Comparison of ENCODE assay signal across 1 cellular context in genomic region chr17:78144146-78144719, GRCh38.
TF ChIP-seq lines count a peak whose summit lies in the region.

No MANE protein-coding gene starts in this region.

TF ChIP-seq in HepG2, 621 proteins besides CTCF, POLR2A, EP300 and RAD21 (continued from another document and continues in another):
- TF ChIP-seq ZNF251 (CRISPR knock-in tag; IDR thresholded peaks at IDR 0.05) (no peak), ZNF746 (CRISPR knock-in tag; IDR thresholded peaks at IDR 0.05) (no peak), MXI1 (IDR thresholded peaks at IDR 0.05; ENCODE audit: borderline replicate concordance, low read depth, low read length) (peak; percentile 20; the same call in 1 of the 3 replicates), MIER2 (CRISPR knock-in tag; IDR thresholded peaks at IDR 0.05) (no peak), ZBTB25 (CRISPR knock-in tag; IDR thresholded peaks at IDR 0.05) (no peak), ATF6 (CRISPR knock-in tag; conservative IDR thresholded peaks at IDR 0.05) (no peak), TRIM22 (IDR thresholded peaks at IDR 0.05) (no peak), KDM4B (CRISPR knock-in tag; IDR thresholded peaks at IDR 0.05) (no peak), TEF (CRISPR knock-in tag; IDR thresholded peaks at IDR 0.05) (no peak), ZNF589 (CRISPR knock-in tag; conservative IDR thresholded peaks at IDR 0.05) (no peak), ZNF570 (CRISPR knock-in tag; IDR thresholded peaks at IDR 0.05; ENCODE audit: borderline replicate concordance) (no peak), ZNF629 (CRISPR knock-in tag; conservative IDR thresholded peaks at IDR 0.05) (no peak), ZNF282 (IDR thresholded peaks at IDR 0.05; ENCODE audit: partially characterized antibody) (no peak), FOXM1 (CRISPR knock-in tag; IDR thresholded peaks at IDR 0.05) (no peak), TMF1 (CRISPR knock-in tag; IDR thresholded peaks at IDR 0.05; ENCODE audit: low read depth) (0 out of 2 replicates have a peak, but pooled peaks have one; percentile 11), ZNF30 (CRISPR knock-in tag; IDR thresholded peaks at IDR 0.05) (no peak), ZMYM2 (CRISPR knock-in tag; IDR thresholded peaks at IDR 0.05) (no peak), ZNF20 (CRISPR knock-in tag; IDR thresholded peaks at IDR 0.05) (no peak), ZNF431 (CRISPR knock-in tag; IDR thresholded peaks at IDR 0.05; ENCODE audit: borderline replicate concordance, low read depth) (no peak), MEIS2 (CRISPR knock-in tag; IDR thresholded peaks at IDR 0.05) (no peak), ZNF605 (CRISPR knock-in tag; IDR thresholded peaks at IDR 0.05) (peak; percentile 59; the same call in 1 of the 2 replicates), MYPOP (CRISPR knock-in tag; IDR thresholded peaks at IDR 0.05) (no peak), HCFC1 (IDR thresholded peaks at IDR 0.05; ENCODE audit: low read depth, low read length) (no peak), FOXJ3 (CRISPR knock-in tag; IDR thresholded peaks at IDR 0.05; ENCODE audit: borderline replicate concordance) (no peak), ZNF441 (CRISPR knock-in tag; IDR thresholded peaks at IDR 0.05; ENCODE audit: borderline replicate concordance) (no peak), ARNTL (CRISPR knock-in tag; IDR thresholded peaks at IDR 0.05) (no peak), ZNF768 (CRISPR knock-in tag; IDR thresholded peaks at IDR 0.05) (peak; percentile 93), ZNF883 (CRISPR knock-in tag; IDR thresholded peaks at IDR 0.05; ENCODE audit: not compliant biosample characterization) (no peak), ZBED4 (CRISPR knock-in tag; IDR thresholded peaks at IDR 0.05; ENCODE audit: borderline replicate concordance) (no peak), NR3C1 (CRISPR knock-in tag; IDR thresholded peaks at IDR 0.05) (no peak), HNF1A (IDR thresholded peaks at IDR 0.05; ENCODE audit: low read depth) (no peak), HNF1A (CRISPR knock-in tag; IDR thresholded peaks at IDR 0.05; ENCODE audit: borderline replicate concordance) (no peak), ZNF484 (CRISPR knock-in tag; IDR thresholded peaks at IDR 0.05; ENCODE audit: borderline replicate concordance, low read depth) (no peak), POLR2AphosphoS2 (IDR thresholded peaks at IDR 0.05; ENCODE audit: low read depth, low read length) (no peak), MZF1 (CRISPR knock-in tag; IDR thresholded peaks at IDR 0.05; ENCODE audit: borderline replicate concordance) (no peak), STAT5B (CRISPR knock-in tag; IDR thresholded peaks at IDR 0.05) (no peak), ZBTB46 (CRISPR knock-in tag; IDR thresholded peaks at IDR 0.05; ENCODE audit: borderline replicate concordance) (no peak), ZNF619 (CRISPR knock-in tag; IDR thresholded peaks at IDR 0.05) (no peak), SNRNP70 (IDR thresholded peaks at IDR 0.05; ENCODE audit: low read depth, low read length) (no peak), TGIF2 (CRISPR knock-in tag; IDR thresholded peaks at IDR 0.05) (0 out of 2 replicates have a peak, but pooled peaks have one; percentile 19), ZNF580 (CRISPR knock-in tag; IDR thresholded peaks at IDR 0.05; ENCODE audit: borderline replicate concordance, low read depth) (no peak), RBM39 (IDR thresholded peaks at IDR 0.05; ENCODE audit: low read depth, low read length, poor library complexity, severe bottlenecking) (no peak), ZNF639 (CRISPR knock-in tag; conservative IDR thresholded peaks at IDR 0.05) (no peak), ZNF205 (CRISPR knock-in tag; IDR thresholded peaks at IDR 0.05) (0 out of 2 replicates have a peak, but pooled peaks have one; percentile 22), ZNF709 (CRISPR knock-in tag; IDR thresholded peaks at IDR 0.05) (no peak), ZNF460 (CRISPR knock-in tag; IDR thresholded peaks at IDR 0.05; ENCODE audit: borderline replicate concordance) (no peak)
